In genomic region chr18:47382171-47382570, GRCh38 we compare ENCODE assay signal across 25 cellular contexts.
DNase-seq lines count a peak whose midpoint lies in the region; FAIRE-seq and TF ChIP-seq lines count a peak whose summit lies in the region.
"Had no signal": no experiment of that assay in that cellular context is flagged by ENCODE, and none has a peak within 500 bp of the region (broad histone marks: within the 10 kb centered on the region; RNA-seq: fewer than 3 reads in every experiment).

No MANE protein-coding gene starts in this region.

- H3K9me3 Mint-ChIP-seq in nephron progenitor cell, result peaks cover 16% of the 10 kb centered on the region
- H3K9me3 Mint-ChIP-seq: CD8-positive, alpha-beta memory T cell had no signal

- DNase-seq in ELF-1 (ENCODE audit: low read depth, low spot score) (peak; percentile 78), NCI-H69 (lab: John Stamatoyannopoulos, UW) (peak; percentile 38), nephron progenitor cell (peak; percentile 27), cerebellar nuclear complex (lab: John Stamatoyannopoulos, UW) (no peak), GM19239 (ENCODE audit: insufficient read length, low spot score) (no peak), dermis blood vessel endothelial cell (no peak)
- DNase-seq: 8988T; ACHN; BE2C; C1 segment of cervical spinal cord; CD4-positive, alpha-beta memory T cell; CD4-positive, CD25-positive, alpha-beta regulatory T cell; CD8-positive, alpha-beta memory T cell; COR-L47; DMS 273 treated with DMSO at 0.1 percent for 48 hours; DMS153; DMS53; DMS79; DND-41; EL; GF-D8 had no signal

- H3K4me1 Mint-ChIP-seq in nephron progenitor cell, result peaks cover 23% of the 10 kb centered on the region
- H3K4me1 Mint-ChIP-seq: CD14-positive monocyte; CD4-positive, alpha-beta memory T cell; CD4-positive, CD25-positive, alpha-beta regulatory T cell; CD8-positive, alpha-beta memory T cell had no signal

- no peak overlapping the region for H3K4me3 Mint-ChIP-seq in nephron progenitor cell
- H3K4me3 Mint-ChIP-seq: CD14-positive monocyte; CD4-positive, alpha-beta memory T cell; CD4-positive, CD25-positive, alpha-beta regulatory T cell; CD8-positive, alpha-beta memory T cell had no signal

- peaks cover 6% of the 10 kb centered on the region for H3K27me3 Mint-ChIP-seq in nephron progenitor cell (ENCODE audit: low read depth, poor library complexity)
- H3K27me3 Mint-ChIP-seq: CD4-positive, CD25-positive, alpha-beta regulatory T cell had no signal

- H3K27ac Mint-ChIP-seq in nephron progenitor cell, result no peak overlapping the region
- H3K27ac Mint-ChIP-seq: CD14-positive monocyte; CD4-positive, alpha-beta memory T cell; CD4-positive, CD25-positive, alpha-beta regulatory T cell; CD8-positive, alpha-beta memory T cell had no signal

- TF ChIP-seq CTCF in nephron progenitor cell (IDR thresholded peaks at IDR 0.05), result no peak

- H3K36me3 Mint-ChIP-seq in nephron progenitor cell (ENCODE audit: low read depth), result no peaks in the 10 kb centered on the region
- H3K36me3 Mint-ChIP-seq: CD14-positive monocyte; CD4-positive, alpha-beta memory T cell; CD4-positive, CD25-positive, alpha-beta regulatory T cell; CD8-positive, alpha-beta memory T cell had no signal

- no peak for FAIRE-seq in GM19239 (lab: Jason Lieb, UNC)
- FAIRE-seq: A204.1, G401.6, GM12891 had no signal

Comparison
In these comparisons a context has a peak if more than half of its experiments do, and no peak if none do; other contexts are left out.
1. DNase-seq: peak in ELF-1 (single experiment), NCI-H69 (single experiment) and nephron progenitor cell (single experiment); none in cerebellar nuclear complex (0 of 2), GM19239 (single experiment) and dermis blood vessel endothelial cell (single experiment).